In genomic region chr5:14741721-14742426, GRCh38 we compare ENCODE assay signal across 10 cellular contexts.
DNase-seq lines count a peak whose midpoint lies in the region; ATAC-seq, FAIRE-seq and TF ChIP-seq lines count a peak whose summit lies in the region.
"Had no signal": no experiment of that assay in that cellular context is flagged by ENCODE, and none has a peak within 500 bp of the region (broad histone marks: within the 10 kb centered on the region; RNA-seq: fewer than 3 reads in every experiment).

No MANE protein-coding gene starts in this region.

- POLR2A ChIA-PET in K562 (lab: Yijun Ruan, JAX) (interaction anchor here (1.9 kb wide), 1 partner anchor 22 kb away, joined by 4 read pairs; no protein-coding TSS in a partner anchor), Caco-2 (lab: Charles Lee) (no interaction called here)

- no peak for TF ChIP-seq POLR2A in K562 (conservative IDR thresholded peaks at IDR 0.05)

- in situ Hi-C loops in K562 (cut with MboI), result no loop called here

- no peak overlapping the region for H3K4me2 ChIP-seq in K562 (ENCODE audit: insufficient read depth, low read length)

- peaks cover 31% of the 10 kb centered on the region for H3K4me1 Mint-ChIP-seq in activated naive CD4-positive, alpha-beta T cell treated with anti-CD3 and anti-CD28 coated beads, Interleukin-2, amount 50 U/mL, for 24 hours
- H3K4me1 Mint-ChIP-seq in activated naive CD4-positive, alpha-beta T cell treated with anti-CD3 and anti-CD28 coated beads for 36 hours (ENCODE audit: low read depth), result peaks cover 16% of the 10 kb centered on the region
- peaks cover 27% of the 10 kb centered on the region for H3K4me1 Mint-ChIP-seq in stimulated activated naive CD8-positive, alpha-beta T cell treated with anti-CD3 and anti-CD28 coated beads, Interleukin-15, amount 100 ng/mL, for 72 hours
- H3K4me1 Mint-ChIP-seq in Caco-2 (ENCODE audit: low read depth, unreplicated experiment), result no peaks in the 10 kb centered on the region

- H3K9ac ChIP-seq in K562 (ENCODE audit: insufficient read depth in 1 of 2, low read depth in 2 of 2, low read length in 2 of 2), result no peak overlapping the region

- H3K27me3 Mint-ChIP-seq in activated naive CD4-positive, alpha-beta T cell treated with anti-CD3 and anti-CD28 coated beads, Interleukin-2, amount 50 U/mL, for 24 hours, result no peaks in the 10 kb centered on the region
- H3K27me3 Mint-ChIP-seq in activated naive CD4-positive, alpha-beta T cell treated with anti-CD3 and anti-CD28 coated beads for 36 hours (ENCODE audit: low read depth), result no peaks in the 10 kb centered on the region
- no peaks in the 10 kb centered on the region for H3K27me3 Mint-ChIP-seq in stimulated activated naive CD8-positive, alpha-beta T cell treated with anti-CD3 and anti-CD28 coated beads, Interleukin-15, amount 100 ng/mL, for 72 hours
- H3K27me3 Mint-ChIP-seq in Caco-2 (ENCODE audit: insufficient read depth, unreplicated experiment), result no peaks in the 10 kb centered on the region

- H3K4me1 ChIP-seq in K562 (replicated peaks in 1 of 2; ENCODE audit: control insufficient read depth in 2 of 2, insufficient read depth in 2 of 2, low read length in 2 of 2), result no peaks in the 10 kb centered on the region
- no peaks in the 10 kb centered on the region for H3K4me1 ChIP-seq in Caco-2
- H3K4me1 ChIP-seq: transverse colon had no signal

- H3K9me1 ChIP-seq in K562 (ENCODE audit: control insufficient read depth, insufficient read depth, low read length), result no peaks in the 10 kb centered on the region

- no peak for TF ChIP-seq CTCF in K562 (IDR thresholded peaks at IDR 0.05 in 2 of 3, conservative IDR thresholded peaks at IDR 0.05 in 1 of 3; ENCODE audit: insufficient read depth in 2 of 3, low read depth in 1 of 3, low read length in 3 of 3)
- TF ChIP-seq CTCF in Caco-2 (IDR thresholded peaks at IDR 0.05; ENCODE audit: insufficient read depth in 1 of 2, low read depth in 1 of 2, low read length in 1 of 2, severe bottlenecking in 1 of 2, unreplicated experiment in 1 of 2), result no peak

- no peaks in the 10 kb centered on the region for H3K9me3 Mint-ChIP-seq in activated naive CD4-positive, alpha-beta T cell treated with anti-CD3 and anti-CD28 coated beads, Interleukin-2, amount 50 U/mL, for 24 hours
- no peaks in the 10 kb centered on the region for H3K9me3 Mint-ChIP-seq in activated naive CD4-positive, alpha-beta T cell treated with anti-CD3 and anti-CD28 coated beads for 36 hours
- H3K9me3 Mint-ChIP-seq in stimulated activated naive CD8-positive, alpha-beta T cell treated with anti-CD3 and anti-CD28 coated beads, Interleukin-15, amount 100 ng/mL, for 72 hours, result no peaks in the 10 kb centered on the region
- no peaks in the 10 kb centered on the region for H3K9me3 Mint-ChIP-seq in Caco-2 (ENCODE audit: unreplicated experiment)

- CTCF ChIA-PET in activated naive CD4-positive, alpha-beta T cell treated with anti-CD3 and anti-CD28 coated beads for 36 hours (lab: Charles Lee), result interaction anchor here (0.5 kb wide), 1 partner anchor 390 kb away, joined by 3 read pairs; no protein-coding TSS in a partner anchor
- CTCF ChIA-PET in K562 (lab: Yijun Ruan, JAX; ENCODE audit: low intra/inter-chr PET ratio), result no interaction called here
- CTCF ChIA-PET in Caco-2 (lab: Charles Lee), result no interaction called here

- no peak for FAIRE-seq in K562 (lab: Jason Lieb, UNC)

- H3K27me3 ChIP-seq in K562 (ENCODE audit: control insufficient read depth in 2 of 2, insufficient read depth in 2 of 2, low read length in 2 of 2) (peaks cover 14 to 39% of the 10 kb centered on the region in 2 experiments), Caco-2 (replicated peaks; ENCODE audit: control insufficient read depth, insufficient read depth, low read length) (no peaks in the 10 kb centered on the region)
- H3K27me3 ChIP-seq: transverse colon had no signal

- TF ChIP-seq RAD21 in K562 (CRISPR knock-in tag; conservative IDR thresholded peaks at IDR 0.05 in 1 of 2, IDR thresholded peaks at IDR 0.05 in 1 of 2), result no peak

- DNase-seq in activated naive CD4-positive, alpha-beta T cell treated with anti-CD3 and anti-CD28 coated beads for 36 hours, result no peak
- DNase-seq in NCI-H510A (lab: John Stamatoyannopoulos, UW) (peak; percentile 57), K562 (ENCODE audit: extremely low read depth in 1 of 4, low spot score in 3 of 4) (no peak), Caco-2 (no peak), NOMO-1 treated with dmso at 0.1 percent for 144 hours (lab: John Stamatoyannopoulos, UW; ENCODE audit: unreplicated experiment) (no peak)
- DNase-seq in stimulated activated naive CD8-positive, alpha-beta T cell treated with anti-CD3 and anti-CD28 coated beads, Interleukin-15, amount 100 ng/mL, for 72 hours, result no peak
- DNase-seq: GF-D8, transverse colon had no signal

- no peaks in the 10 kb centered on the region for H3K79me2 ChIP-seq in K562 (ENCODE audit: control insufficient read depth, insufficient read depth, low read length)

- peak overlapping the region; percentile 83 for H3K27ac Mint-ChIP-seq in activated naive CD4-positive, alpha-beta T cell treated with anti-CD3 and anti-CD28 coated beads, Interleukin-2, amount 50 U/mL, for 24 hours
- no peak overlapping the region for H3K27ac Mint-ChIP-seq in activated naive CD4-positive, alpha-beta T cell treated with anti-CD3 and anti-CD28 coated beads for 36 hours
- peak overlapping the region; percentile 1 to 62 for H3K27ac Mint-ChIP-seq in stimulated activated naive CD8-positive, alpha-beta T cell treated with anti-CD3 and anti-CD28 coated beads, Interleukin-15, amount 100 ng/mL, for 72 hours
- no peak overlapping the region for H3K27ac Mint-ChIP-seq in Caco-2 (ENCODE audit: unreplicated experiment)

- H3K9me3 ChIP-seq in K562 (replicated peaks; ENCODE audit: control insufficient read depth, insufficient read depth, low read depth, low read length) (no peaks in the 10 kb centered on the region), Caco-2 (no peaks in the 10 kb centered on the region)
- H3K9me3 ChIP-seq: transverse colon had no signal

- H3K4me3 Mint-ChIP-seq in activated naive CD4-positive, alpha-beta T cell treated with anti-CD3 and anti-CD28 coated beads, Interleukin-2, amount 50 U/mL, for 24 hours, result no peak overlapping the region
- no peak overlapping the region for H3K4me3 Mint-ChIP-seq in activated naive CD4-positive, alpha-beta T cell treated with anti-CD3 and anti-CD28 coated beads for 36 hours
- no peak overlapping the region for H3K4me3 Mint-ChIP-seq in stimulated activated naive CD8-positive, alpha-beta T cell treated with anti-CD3 and anti-CD28 coated beads, Interleukin-15, amount 100 ng/mL, for 72 hours
- no peak overlapping the region for H3K4me3 Mint-ChIP-seq in Caco-2 (ENCODE audit: unreplicated experiment)

- H2AFZ ChIP-seq in K562 (ENCODE audit: low read depth, low read length), result no peak overlapping the region

- no peak for TF ChIP-seq EP300 in K562 (IDR thresholded peaks at IDR 0.05; ENCODE audit: low read length)

- no peak for ATAC-seq in K562
- ATAC-seq in stimulated activated naive CD8-positive, alpha-beta T cell treated with anti-CD3 and anti-CD28 coated beads, Interleukin-15, amount 100 ng/mL, for 72 hours, result no peak
- ATAC-seq in GM21390 (IDR thresholded peaks at IDR 0.05; ENCODE audit: unreplicated experiment), result no peak

- H3K36me3 ChIP-seq in K562 (ENCODE audit: control insufficient read depth, insufficient read depth, low read length) (no peaks in the 10 kb centered on the region), Caco-2 (ENCODE audit: control insufficient read depth, insufficient read depth, low read length) (no peaks in the 10 kb centered on the region)

- no peaks in the 10 kb centered on the region for H4K20me1 ChIP-seq in K562 (replicated peaks; ENCODE audit: control insufficient read depth, insufficient read depth, low read length)

- peaks cover 5% of the 10 kb centered on the region for H3K36me3 Mint-ChIP-seq in activated naive CD4-positive, alpha-beta T cell treated with anti-CD3 and anti-CD28 coated beads, Interleukin-2, amount 50 U/mL, for 24 hours
- peaks cover 17% of the 10 kb centered on the region for H3K36me3 Mint-ChIP-seq in activated naive CD4-positive, alpha-beta T cell treated with anti-CD3 and anti-CD28 coated beads for 36 hours (ENCODE audit: low read depth)
- H3K36me3 Mint-ChIP-seq in Caco-2 (ENCODE audit: insufficient read depth, unreplicated experiment), result no peaks in the 10 kb centered on the region

- BruUV-seq in K562 (replicated peaks; lab: Mats Ljungman, UMichigan), result no TSS peak
- BruUV-seq in Caco-2 (replicated peaks; lab: Mats Ljungman, UMichigan), result no TSS peak

- no peak overlapping the region for H3K27ac ChIP-seq in K562 (ENCODE audit: extremely low read depth, low read depth, low read length)
- H3K27ac ChIP-seq: transverse colon had no signal

- H3K4me3 ChIP-seq in K562, result no peak overlapping the region
- no peak overlapping the region for H3K4me3 ChIP-seq in Caco-2 (ENCODE audit: low read depth, low read length)
- H3K4me3 ChIP-seq: transverse colon had no signal

- WGBS in K562 (ENCODE audit: insufficient coverage, low coverage, missing lambda C conversion rate), result 10% methylated on average over 11 of the region's 11 CpGs

- intact Hi-C loops in activated naive CD4-positive, alpha-beta T cell treated with anti-CD3 and anti-CD28 coated beads for 36 hours (cut with micrococcal nuclease), result no loop called here
- intact Hi-C loops in K562 (cut with micrococcal nuclease), result no loop called here
- intact Hi-C loops in Caco-2 (cut with micrococcal nuclease; ENCODE audit: unreplicated experiment), result no loop called here

TF ChIP-seq in K562, 482 proteins besides CTCF, POLR2A, EP300 and RAD21 (continues in another document):
- TF ChIP-seq RBBP5 (IDR thresholded peaks at IDR 0.05; ENCODE audit: borderline replicate concordance, insufficient read depth, low read length, poor library complexity, severe bottlenecking) (no peak), SMAD2 (IDR thresholded peaks at IDR 0.05; ENCODE audit: low read depth, low read length) (no peak), CBX5 (IDR thresholded peaks at IDR 0.05; ENCODE audit: borderline replicate concordance, low read depth) (no peak), HMGXB4 (CRISPR knock-in tag; IDR thresholded peaks at IDR 0.05) (no peak), ZNF766 (CRISPR knock-in tag; conservative IDR thresholded peaks at IDR 0.05) (peak; percentile 33; the same call in 1 of the 2 replicates)

Comparison
In these comparisons a context has a peak if more than half of its experiments do, and no peak if none do; other contexts are left out.
1. H3K27ac Mint-ChIP-seq: peak in activated naive CD4-positive, alpha-beta T cell treated with anti-CD3 and anti-CD28 coated beads, Interleukin-2, amount 50 U/mL, for 24 hours (single experiment) and stimulated activated naive CD8-positive, alpha-beta T cell treated with anti-CD3 and anti-CD28 coated beads, Interleukin-15, amount 100 ng/mL, for 72 hours (2 of 2); none in activated naive CD4-positive, alpha-beta T cell treated with anti-CD3 and anti-CD28 coated beads for 36 hours (single experiment) and Caco-2 (single experiment).